In genomic region chr2:218568190-218569037, GRCh38 we compare ENCODE assay signal across 1 cellular context.
TF ChIP-seq lines count a peak whose summit lies in the region.

Gene CNOT9, plus strand, starts transcription at chr2:218568839. Its CDS starts 116 bp downstream, at chr2:218568955.
A gene with protein sequence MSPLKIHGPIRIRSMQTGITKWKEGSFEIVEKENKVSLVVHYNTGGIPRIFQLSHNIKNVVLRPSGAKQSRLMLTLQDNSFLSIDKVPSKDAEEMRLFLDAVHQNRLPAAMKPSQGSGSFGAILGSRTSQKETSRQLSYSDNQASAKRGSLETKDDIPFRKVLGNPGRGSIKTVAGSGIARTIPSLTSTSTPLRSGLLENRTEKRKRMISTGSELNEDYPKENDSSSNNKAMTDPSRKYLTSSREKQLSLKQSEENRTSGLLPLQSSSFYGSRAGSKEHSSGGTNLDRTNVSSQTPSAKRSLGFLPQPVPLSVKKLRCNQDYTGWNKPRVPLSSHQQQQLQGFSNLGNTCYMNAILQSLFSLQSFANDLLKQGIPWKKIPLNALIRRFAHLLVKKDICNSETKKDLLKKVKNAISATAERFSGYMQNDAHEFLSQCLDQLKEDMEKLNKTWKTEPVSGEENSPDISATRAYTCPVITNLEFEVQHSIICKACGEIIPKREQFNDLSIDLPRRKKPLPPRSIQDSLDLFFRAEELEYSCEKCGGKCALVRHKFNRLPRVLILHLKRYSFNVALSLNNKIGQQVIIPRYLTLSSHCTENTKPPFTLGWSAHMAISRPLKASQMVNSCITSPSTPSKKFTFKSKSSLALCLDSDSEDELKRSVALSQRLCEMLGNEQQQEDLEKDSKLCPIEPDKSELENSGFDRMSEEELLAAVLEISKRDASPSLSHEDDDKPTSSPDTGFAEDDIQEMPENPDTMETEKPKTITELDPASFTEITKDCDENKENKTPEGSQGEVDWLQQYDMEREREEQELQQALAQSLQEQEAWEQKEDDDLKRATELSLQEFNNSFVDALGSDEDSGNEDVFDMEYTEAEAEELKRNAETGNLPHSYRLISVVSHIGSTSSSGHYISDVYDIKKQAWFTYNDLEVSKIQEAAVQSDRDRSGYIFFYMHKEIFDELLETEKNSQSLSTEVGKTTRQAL (minus strand): TSS chr2:218568351. CDS start chr2:218558653, 9,698 bp downstream.

TF ChIP-seq in WTC11, 78 proteins besides CTCF, POLR2A, EP300 and RAD21 (continued from another document):
- TF ChIP-seq, protein P1, sequence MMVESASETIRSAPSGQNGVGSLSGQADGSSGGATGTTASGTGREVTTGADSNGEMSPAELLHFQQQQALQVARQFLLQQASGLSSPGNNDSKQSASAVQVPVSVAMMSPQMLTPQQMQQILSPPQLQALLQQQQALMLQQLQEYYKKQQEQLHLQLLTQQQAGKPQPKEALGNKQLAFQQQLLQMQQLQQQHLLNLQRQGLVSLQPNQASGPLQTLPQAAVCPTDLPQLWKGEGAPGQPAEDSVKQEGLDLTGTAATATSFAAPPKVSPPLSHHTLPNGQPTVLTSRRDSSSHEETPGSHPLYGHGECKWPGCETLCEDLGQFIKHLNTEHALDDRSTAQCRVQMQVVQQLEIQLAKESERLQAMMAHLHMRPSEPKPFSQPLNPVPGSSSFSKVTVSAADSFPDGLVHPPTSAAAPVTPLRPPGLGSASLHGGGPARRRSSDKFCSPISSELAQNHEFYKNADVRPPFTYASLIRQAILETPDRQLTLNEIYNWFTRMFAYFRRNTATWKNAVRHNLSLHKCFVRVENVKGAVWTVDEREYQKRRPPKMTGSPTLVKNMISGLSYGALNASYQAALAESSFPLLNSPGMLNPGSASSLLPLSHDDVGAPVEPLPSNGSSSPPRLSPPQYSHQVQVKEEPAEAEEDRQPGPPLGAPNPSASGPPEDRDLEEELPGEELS (CRISPR knock-in tag; IDR thresholded peaks at IDR 0.05), result peak; percentile 91
- TF ChIP-seq ZNF317 (CRISPR knock-in tag; IDR thresholded peaks at IDR 0.05; ENCODE audit: borderline replicate concordance, low read depth) (0 out of 2 replicates have a peak, but pooled peaks have one; percentile 34), RELA (CRISPR knock-in tag; IDR thresholded peaks at IDR 0.05; ENCODE audit: borderline replicate concordance) (no peak; the same call in 1 of the 2 replicates)
- TF ChIP-seq, protein P2, sequence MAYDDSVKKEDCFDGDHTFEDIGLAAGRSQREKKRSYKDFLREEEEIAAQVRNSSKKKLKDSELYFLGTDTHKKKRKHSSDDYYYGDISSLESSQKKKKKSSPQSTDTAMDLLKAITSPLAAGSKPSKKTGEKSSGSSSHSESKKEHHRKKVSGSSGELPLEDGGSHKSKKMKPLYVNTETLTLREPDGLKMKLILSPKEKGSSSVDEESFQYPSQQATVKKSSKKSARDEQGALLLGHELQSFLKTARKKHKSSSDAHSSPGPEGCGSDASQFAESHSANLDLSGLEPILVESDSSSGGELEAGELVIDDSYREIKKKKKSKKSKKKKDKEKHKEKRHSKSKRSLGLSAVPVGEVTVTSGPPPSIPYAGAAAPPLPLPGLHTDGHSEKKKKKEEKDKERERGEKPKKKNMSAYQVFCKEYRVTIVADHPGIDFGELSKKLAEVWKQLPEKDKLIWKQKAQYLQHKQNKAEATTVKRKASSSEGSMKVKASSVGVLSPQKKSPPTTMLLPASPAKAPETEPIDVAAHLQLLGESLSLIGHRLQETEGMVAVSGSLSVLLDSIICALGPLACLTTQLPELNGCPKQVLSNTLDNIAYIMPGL (CRISPR knock-in tag; IDR thresholded peaks at IDR 0.05), result peak; percentile 67; the same call in 1 of the 2 replicates
